In the genomic region with DNA sequence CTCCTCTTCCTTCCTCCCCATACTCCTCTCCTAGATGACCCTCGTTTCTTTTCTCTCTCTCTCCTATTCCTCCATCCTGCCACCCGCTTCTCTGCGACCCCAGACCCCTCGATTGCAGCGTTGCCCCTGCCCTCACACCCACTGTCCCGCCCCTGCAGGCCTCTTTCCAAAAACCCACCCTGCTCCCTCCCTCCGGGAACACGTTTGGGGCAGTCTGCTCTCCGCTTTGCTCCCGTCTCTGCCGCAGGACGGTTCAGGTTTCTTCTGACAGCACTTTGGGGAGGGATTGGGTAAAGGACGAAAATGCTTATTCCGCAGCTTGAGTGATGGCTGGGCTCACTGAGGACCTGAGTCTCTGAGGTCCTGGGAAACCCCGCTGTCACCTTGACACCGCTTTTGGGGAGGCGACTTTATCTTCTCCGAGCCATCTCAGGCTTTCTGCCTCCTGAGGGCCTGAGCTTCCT, we compare ENCODE assay signal across 8 cellular contexts. TPM values are rescaled to one million over a fixed set of nuclear protein-coding genes. Genes with fewer than 3 reads are reported as not detected.
DNase-seq lines count a peak whose midpoint lies in the region; ATAC-seq and TF ChIP-seq lines count a peak whose summit lies in the region.

No MANE protein-coding gene starts in this region.

- peaks cover 3% of the 10 kb centered on the region for H3K36me3 ChIP-seq in effector memory CD4-positive, alpha-beta T cell (ENCODE audit: control insufficient read depth, insufficient read depth, low read length)
- peaks cover 10% of the 10 kb centered on the region for H3K36me3 ChIP-seq in thymus (ENCODE audit: control insufficient read depth, insufficient read depth)

- H3K9me3 ChIP-seq in effector memory CD4-positive, alpha-beta T cell (ENCODE audit: control insufficient read depth, low read length): no peaks in the 10 kb centered on the region
- H3K9me3 ChIP-seq in thymus (ENCODE audit: control insufficient read depth): no peaks in the 10 kb centered on the region

- intact Hi-C loops in activated B cell treated with CpG ODN at 0.5 μM for 24 hours (cut with micrococcal nuclease): loop anchor here (1.0 to 2.0 kb wide), 2 partner anchors 7 to 60 kb away; partner anchors contain the start of gene MARF1

- 1% methylated on average over 18 of the region's 18 CpGs for WGBS in thymus

- H3K9me3 Mint-ChIP-seq in activated B cell treated with CpG ODN at 0.5 μM for 24 hours (no peaks in the 10 kb centered on the region), mesothelial cell of epicardium (no peaks in the 10 kb centered on the region)

- H3K4me3 ChIP-seq in effector memory CD4-positive, alpha-beta T cell (ENCODE audit: insufficient read depth, low read depth, low read length, poor library complexity, severe bottlenecking): peak overlapping the region; percentile 77
- H3K4me3 ChIP-seq in thymus (ENCODE audit: low read length): peak overlapping the region; percentile 98

- peak; percentile 29 for DNase-seq in NCI-H82 (lab: John Stamatoyannopoulos, UW)
- no peak for DNase-seq in NCI-H82 treated with DMSO at 0.1 percent for 48 hours (lab: John Stamatoyannopoulos, UW; ENCODE audit: unreplicated experiment)
- DNase-seq in activated B cell treated with CpG ODN at 0.5 μM for 24 hours: peak; percentile 40
- peak; percentile 34 to 37 (median 37) for DNase-seq in effector memory CD4-positive, alpha-beta T cell
- peak in 1 of 2 experiments; percentile 41 for DNase-seq in mesothelial cell of epicardium (ENCODE audit: low spot score in 2 of 2, unreplicated experiment in 2 of 2)
- no peak for DNase-seq in SIG-M5 treated with dmso at 0.1 percent for 504 hours (lab: John Stamatoyannopoulos, UW; ENCODE audit: unreplicated experiment)

- CTCF ChIA-PET in activated B cell treated with CpG ODN at 0.5 μM for 24 hours (lab: Charles Lee): interaction anchor here (1.2 kb wide), 1 partner anchor 8 kb away, joined by 4 read pairs; the partner anchor contains the start of gene MARF1

- peaks cover 13% of the 10 kb centered on the region for H3K4me1 ChIP-seq in effector memory CD4-positive, alpha-beta T cell (ENCODE audit: control insufficient read depth, insufficient read depth, low read length, poor library complexity, severe bottlenecking)
- H3K4me1 ChIP-seq in thymus (ENCODE audit: control insufficient read depth, insufficient read depth, low read length): no peaks in the 10 kb centered on the region

- no peaks in the 10 kb centered on the region for H3K27me3 ChIP-seq in effector memory CD4-positive, alpha-beta T cell (replicated peaks; ENCODE audit: control insufficient read depth, insufficient read depth, low read length, poor library complexity, severe bottlenecking)
- no peaks in the 10 kb centered on the region for H3K27me3 ChIP-seq in thymus (ENCODE audit: control insufficient read depth, insufficient read depth)

- H3K27ac Mint-ChIP-seq in activated B cell treated with CpG ODN at 0.5 μM for 24 hours: peak overlapping the region; percentile 97
- H3K27ac Mint-ChIP-seq in mesothelial cell of epicardium: peak overlapping the region; percentile 94

- H3K27me3 Mint-ChIP-seq in activated B cell treated with CpG ODN at 0.5 μM for 24 hours: no peaks in the 10 kb centered on the region
- H3K27me3 Mint-ChIP-seq in mesothelial cell of epicardium (ENCODE audit: low read depth): no peaks in the 10 kb centered on the region

- peak overlapping the region; percentile 98 for H3K4me3 Mint-ChIP-seq in activated B cell treated with CpG ODN at 0.5 μM for 24 hours
- peak overlapping the region; percentile 99 for H3K4me3 Mint-ChIP-seq in mesothelial cell of epicardium

- H3K27ac ChIP-seq in effector memory CD4-positive, alpha-beta T cell (ENCODE audit: insufficient read depth, low read length, poor library complexity, severe bottlenecking): peak overlapping the region; percentile 98
- peak overlapping the region; percentile 92 for H3K27ac ChIP-seq in thymus (ENCODE audit: low read depth)

- POLR2A ChIA-PET in activated B cell treated with CpG ODN at 0.5 μM for 24 hours (lab: Charles Lee): interaction anchor here (0.6 to 4.1 kb wide), 8 partner anchors 8 to 492 kb away, joined by 3 to 52 read pairs (median 9); partner anchors contain the start of gene MARF1

- H3K4me1 Mint-ChIP-seq in activated B cell treated with CpG ODN at 0.5 μM for 24 hours: peaks cover 57% of the 10 kb centered on the region
- H3K4me1 Mint-ChIP-seq in mesothelial cell of epicardium: peaks cover 20% of the 10 kb centered on the region

- TF ChIP-seq CTCF in activated B cell treated with CpG ODN at 0.5 μM for 24 hours (IDR thresholded peaks at IDR 0.05): no peak
- TF ChIP-seq CTCF in mesothelial cell of epicardium (IDR thresholded peaks at IDR 0.05; ENCODE audit: unreplicated experiment): no peak

- H3K36me3 Mint-ChIP-seq in activated B cell treated with CpG ODN at 0.5 μM for 24 hours (ENCODE audit: low read depth): peaks cover 41% of the 10 kb centered on the region
- no peaks in the 10 kb centered on the region for H3K36me3 Mint-ChIP-seq in mesothelial cell of epicardium

- ATAC-seq in HG03135 (IDR thresholded peaks at IDR 0.05; ENCODE audit: unreplicated experiment): peak; percentile 32
- peak; percentile 48 for ATAC-seq in activated B cell treated with CpG ODN at 0.5 μM for 24 hours (ENCODE audit: low read depth)

RNA-seq across cellular contexts. Expression of gene NDE1, which starts 0.7 kb away (rescaled TPM):
- total RNA-seq in activated B cell treated with CpG ODN at 0.5 μM for 24 hours (140 and 163 TPM in 2 replicates), mesothelial cell of epicardium (45.9 to 48.2 TPM (median 46.8 TPM) in 3 replicates)
- 25.1 TPM for polyA plus RNA-seq in thymus

RNA-seq across cellular contexts. Expression of gene MARF1, which starts 7.8 kb away (rescaled TPM):
- total RNA-seq in activated B cell treated with CpG ODN at 0.5 μM for 24 hours (160 and 186 TPM in 2 replicates), mesothelial cell of epicardium (76.2 to 79.1 TPM (median 76.6 TPM) in 3 replicates)
- 33.7 TPM for polyA plus RNA-seq in thymus

Comparison
In these comparisons a context has a peak if more than half of its experiments do, and no peak if none do; other contexts are left out.
1. DNase-seq: peak in NCI-H82 (single experiment), activated B cell treated with CpG ODN at 0.5 μM for 24 hours (single experiment) and effector memory CD4-positive, alpha-beta T cell (3 of 3); none in NCI-H82 treated with DMSO at 0.1 percent for 48 hours (single experiment) and SIG-M5 treated with dmso at 0.1 percent for 504 hours (single experiment).